Comparison of ENCODE assay signal across 15 cellular contexts in genomic region chr20:2691127-2691526, GRCh38. TPM values are rescaled to one million over a fixed set of nuclear protein-coding genes. Genes with fewer than 3 reads are reported as not detected.
DNase-seq lines count a peak whose midpoint lies in the region; ATAC-seq and TF ChIP-seq lines count a peak whose summit lies in the region.
"Had no signal": no experiment of that assay in that cellular context is flagged by ENCODE, and none has a peak within 500 bp of the region (broad histone marks: within the 10 kb centered on the region; RNA-seq: fewer than 3 reads in every experiment).

No MANE protein-coding gene starts in this region.

- H3K4me1 ChIP-seq in left ventricle myocardium inferior (peaks cover 24% of the 10 kb centered on the region), right atrium auricular region (peaks cover 0 to 13% of the 10 kb centered on the region in 2 donors), suprapubic skin (peaks cover 18% of the 10 kb centered on the region), heart right ventricle (peaks cover 0 to 25% (median 6%) of the 10 kb centered on the region in 9 donors)
- H3K4me1 ChIP-seq: pancreas, testis had no signal

- ATAC-seq in heart right ventricle = no peak

- 69% methylated on average over 8 of the region's 8 CpGs for WGBS in suprapubic skin
- 84 to 87% methylated on average over 8 of the region's 8 CpGs for WGBS in heart right ventricle, 2 donors

- peaks cover 51% of the 10 kb centered on the region for H3K27me3 ChIP-seq in left ventricle myocardium inferior (ENCODE audit: low read depth)
- H3K27me3 ChIP-seq in right atrium auricular region = no peaks in the 10 kb centered on the region
- peaks cover 41% of the 10 kb centered on the region for H3K27me3 ChIP-seq in suprapubic skin
- peaks cover 0 to 81% (median 14%) of the 10 kb centered on the region in 7 donors for H3K27me3 ChIP-seq in heart right ventricle
- H3K27me3 ChIP-seq: pancreas, testis had no signal

- no peak for TF ChIP-seq EP300 in suprapubic skin (IDR thresholded peaks at IDR 0.05)

- intact Hi-C loops in left ventricle myocardium inferior (cut with micrococcal nuclease) = no loop called here
- intact Hi-C loops in activated T-helper 1 cell treated with anti-CD3 and anti-CD28 coated beads, Interleukin-12 subunit alpha, Interleukin-12 subunit beta, Interleukin-2, Interleukin-4 antibody, amounts not matched to agents 30 ng/mL and 10 ng/mL and 1 ng/mL, durations not matched to agents 14 hours and 24 hours and 36 hours (cut with micrococcal nuclease) = no loop called here
- intact Hi-C loops in heart right ventricle (cut with DNase I) = loop anchor here in 3 of 10 donors (2.0 to 10.0 kb wide), 4 partner anchors 46 to 164 kb away; partner anchors contain the start of genes PCED1A (in 2 of the 3) and VPS16 (in 2 of the 3)

- no peaks in the 10 kb centered on the region for H3K36me3 ChIP-seq in left ventricle myocardium inferior
- H3K36me3 ChIP-seq in right atrium auricular region = no peaks in the 10 kb centered on the region
- H3K36me3 ChIP-seq in suprapubic skin = no peaks in the 10 kb centered on the region
- no peaks in the 10 kb centered on the region for H3K36me3 ChIP-seq in heart right ventricle
- H3K36me3 ChIP-seq: pancreas had no signal

- no peaks in the 10 kb centered on the region for H3K9me3 Mint-ChIP-seq in activated T-helper 1 cell treated with anti-CD3 and anti-CD28 coated beads, Interleukin-12 subunit alpha, Interleukin-12 subunit beta, Interleukin-2, Interleukin-4 antibody, amounts not matched to agents 30 ng/mL and 10 ng/mL and 1 ng/mL, durations not matched to agents 14 hours and 24 hours and 36 hours
- H3K9me3 Mint-ChIP-seq in mesothelial cell of epicardium = no peaks in the 10 kb centered on the region

- DNase-seq in left ventricle myocardium inferior = no peak
- no peak for DNase-seq in right atrium auricular region (ENCODE audit: low spot score)
- DNase-seq in activated T-helper 1 cell treated with anti-CD3 and anti-CD28 coated beads, Interleukin-12 subunit alpha, Interleukin-12 subunit beta, Interleukin-2, Interleukin-4 antibody, amounts not matched to agents 30 ng/mL and 10 ng/mL and 1 ng/mL, durations not matched to agents 14 hours and 24 hours and 36 hours (ENCODE audit: low spot score) = no peak
- no peak for DNase-seq in mesothelial cell of epicardium (ENCODE audit: low spot score in 2 of 2, unreplicated experiment in 2 of 2)
- peak; percentile 36 to 58 for DNase-seq in suprapubic skin (ENCODE audit: low spot score in 2 of 2)
- DNase-seq in germinal center (ENCODE audit: low spot score) = no peak
- DNase-seq in medulla oblongata (ENCODE audit: extremely low spot score) = no peak
- no peak for DNase-seq in heart right ventricle
- DNase-seq: effector memory CD4-positive, alpha-beta T cell; KBM-7; NCI-H1417 treated with DMSO at 0.1 percent for 48 hours; NCI-H345; pancreas; testis had no signal

- H3K4me1 Mint-ChIP-seq in activated T-helper 1 cell treated with anti-CD3 and anti-CD28 coated beads, Interleukin-12 subunit alpha, Interleukin-12 subunit beta, Interleukin-2, Interleukin-4 antibody, amounts not matched to agents 30 ng/mL and 10 ng/mL and 1 ng/mL, durations not matched to agents 14 hours and 24 hours and 36 hours (ENCODE audit: low read depth) = peaks cover 35% of the 10 kb centered on the region
- H3K4me1 Mint-ChIP-seq in mesothelial cell of epicardium = peaks cover 28% of the 10 kb centered on the region

- H3K9me3 ChIP-seq in left ventricle myocardium inferior (replicated peaks) (no peaks in the 10 kb centered on the region), right atrium auricular region (no peaks in the 10 kb centered on the region), suprapubic skin (no peaks in the 10 kb centered on the region), heart right ventricle (no peaks in the 10 kb centered on the region)
- H3K9me3 ChIP-seq: pancreas, testis had no signal

- no peak overlapping the region for H3K4me3 ChIP-seq in left ventricle myocardium inferior
- no peak overlapping the region for H3K4me3 ChIP-seq in right atrium auricular region
- H3K4me3 ChIP-seq in suprapubic skin = no peak overlapping the region
- no peak overlapping the region for H3K4me3 ChIP-seq in heart right ventricle
- H3K4me3 ChIP-seq: lung had no signal

- H3K27me3 Mint-ChIP-seq in activated T-helper 1 cell treated with anti-CD3 and anti-CD28 coated beads, Interleukin-12 subunit alpha, Interleukin-12 subunit beta, Interleukin-2, Interleukin-4 antibody, amounts not matched to agents 30 ng/mL and 10 ng/mL and 1 ng/mL, durations not matched to agents 14 hours and 24 hours and 36 hours (ENCODE audit: insufficient read depth) = peaks cover 31% of the 10 kb centered on the region
- peaks cover 80% of the 10 kb centered on the region for H3K27me3 Mint-ChIP-seq in mesothelial cell of epicardium (ENCODE audit: low read depth)

- TF ChIP-seq CTCF in left ventricle myocardium inferior (IDR thresholded peaks at IDR 0.05; ENCODE audit: borderline replicate concordance) (no peak), right atrium auricular region (IDR thresholded peaks at IDR 0.05) (no peak), mesothelial cell of epicardium (IDR thresholded peaks at IDR 0.05; ENCODE audit: unreplicated experiment) (no peak), suprapubic skin (IDR thresholded peaks at IDR 0.05) (no peak), heart right ventricle (IDR thresholded peaks at IDR 0.05) (no peak)

- H3K27ac ChIP-seq in left ventricle myocardium inferior (replicated peaks) (peak overlapping the region; percentile 89), right atrium auricular region (no peak overlapping the region), suprapubic skin (no peak overlapping the region), heart right ventricle (peak overlapping the region in 1 of 10 donors; percentile 92)

- peak overlapping the region; percentile 91 for H3K4me3 Mint-ChIP-seq in activated T-helper 1 cell treated with anti-CD3 and anti-CD28 coated beads, Interleukin-12 subunit alpha, Interleukin-12 subunit beta, Interleukin-2, Interleukin-4 antibody, amounts not matched to agents 30 ng/mL and 10 ng/mL and 1 ng/mL, durations not matched to agents 14 hours and 24 hours and 36 hours
- H3K4me3 Mint-ChIP-seq in mesothelial cell of epicardium = peak overlapping the region; percentile 94

- peak overlapping the region; percentile 83 for H3K27ac Mint-ChIP-seq in activated T-helper 1 cell treated with anti-CD3 and anti-CD28 coated beads, Interleukin-12 subunit alpha, Interleukin-12 subunit beta, Interleukin-2, Interleukin-4 antibody, amounts not matched to agents 30 ng/mL and 10 ng/mL and 1 ng/mL, durations not matched to agents 14 hours and 24 hours and 36 hours
- no peak overlapping the region for H3K27ac Mint-ChIP-seq in mesothelial cell of epicardium

- TF ChIP-seq POLR2A in suprapubic skin (IDR thresholded peaks at IDR 0.05) = no peak

- peaks cover 7% of the 10 kb centered on the region for H3K36me3 Mint-ChIP-seq in activated T-helper 1 cell treated with anti-CD3 and anti-CD28 coated beads, Interleukin-12 subunit alpha, Interleukin-12 subunit beta, Interleukin-2, Interleukin-4 antibody, amounts not matched to agents 30 ng/mL and 10 ng/mL and 1 ng/mL, durations not matched to agents 14 hours and 24 hours and 36 hours (ENCODE audit: low read depth)
- peaks cover 7% of the 10 kb centered on the region for H3K36me3 Mint-ChIP-seq in mesothelial cell of epicardium

RNA-seq across cellular contexts. Expression of gene EBF4, which starts 1.5 kb away (rescaled TPM):
- total RNA-seq in left ventricle myocardium inferior = 4.9 TPM
- 1 to 10 TPM; 2.5 to 8.5 TPM for total RNA-seq in right atrium auricular region
- total RNA-seq in activated T-helper 1 cell treated with anti-CD3 and anti-CD28 coated beads, Interleukin-12 subunit alpha, Interleukin-12 subunit beta, Interleukin-2, Interleukin-4 antibody, amounts not matched to agents 30 ng/mL and 10 ng/mL and 1 ng/mL, durations not matched to agents 14 hours and 24 hours and 36 hours = 12.3 and 12.6 TPM in 2 replicates
- 65.5 to 78.8 TPM (median 66.4 TPM) in 3 replicates for total RNA-seq in mesothelial cell of epicardium
- total RNA-seq in suprapubic skin = 10 to 100 TPM in 1 of 4 donors, 1 to 10 TPM in 3; 5.9 to 12.6 (median 6.3) TPM
- 1 to 10 TPM; 2.0 to 6.2 (median 3.6) TPM for total RNA-seq in heart right ventricle
- polyA plus RNA-seq in heart right ventricle = 1 to 10 TPM; 3.3 to 8.0 TPM

RNA-seq across cellular contexts. Expression of gene IDH3B, which starts 27.1 kb away (rescaled TPM):
- 220 TPM for total RNA-seq in left ventricle myocardium inferior
- 100 to 1,000 TPM; 145 to 217 TPM for total RNA-seq in right atrium auricular region
- 116 and 125 TPM in 2 replicates for total RNA-seq in activated T-helper 1 cell treated with anti-CD3 and anti-CD28 coated beads, Interleukin-12 subunit alpha, Interleukin-12 subunit beta, Interleukin-2, Interleukin-4 antibody, amounts not matched to agents 30 ng/mL and 10 ng/mL and 1 ng/mL, durations not matched to agents 14 hours and 24 hours and 36 hours
- 87.9 to 93.1 TPM (median 91.6 TPM) in 3 replicates for total RNA-seq in mesothelial cell of epicardium
- total RNA-seq in suprapubic skin = 100 to 1,000 TPM; 119 to 135 (median 121) TPM
- total RNA-seq in heart right ventricle = 100 to 1,000 TPM; 135 to 264 (median 224) TPM
- polyA plus RNA-seq in heart right ventricle = 100 to 1,000 TPM; 120 to 206 TPM

RNA-seq across cellular contexts. Expression of gene NOP56, which starts 38.7 kb away (rescaled TPM):
- total RNA-seq in left ventricle myocardium inferior (47.3 TPM), right atrium auricular region (10 to 100 TPM; 30.9 to 47.1 TPM), mesothelial cell of epicardium (258 to 275 TPM (median 267 TPM) in 3 replicates), suprapubic skin (100 to 1,000 TPM in 3 of 4 donors, 10 to 100 TPM in 1; 81.2 to 140 (median 109) TPM), heart right ventricle (10 to 100 TPM; 37.1 to 77.1 (median 46.7) TPM)
- total RNA-seq in activated T-helper 1 cell treated with anti-CD3 and anti-CD28 coated beads, Interleukin-12 subunit alpha, Interleukin-12 subunit beta, Interleukin-2, Interleukin-4 antibody, amounts not matched to agents 30 ng/mL and 10 ng/mL and 1 ng/mL, durations not matched to agents 14 hours and 24 hours and 36 hours = 863 and 897 TPM in 2 replicates
- 10 to 100 TPM; 66.4 to 68.8 TPM for polyA plus RNA-seq in heart right ventricle

Comparison
In these comparisons a context has a peak if more than half of its experiments do, and no peak if none do; other contexts are left out.
1. DNase-seq: peak in suprapubic skin (2 of 2); none in left ventricle myocardium inferior (single experiment), right atrium auricular region (single experiment), activated T-helper 1 cell treated with anti-CD3 and anti-CD28 coated beads, Interleukin-12 subunit alpha, Interleukin-12 subunit beta, Interleukin-2, Interleukin-4 antibody, amounts not matched to agents 30 ng/mL and 10 ng/mL and 1 ng/mL, durations not matched to agents 14 hours and 24 hours and 36 hours (single experiment), mesothelial cell of epicardium (0 of 2), germinal center (single experiment), medulla oblongata (single experiment) and heart right ventricle (0 of 2).